ENCODE assay signal across 14 cellular contexts in genomic region chr6:17968081-17968518, GRCh38. TPM values are rescaled to one million over a fixed set of nuclear protein-coding genes. Genes with fewer than 3 reads are reported as not detected.
DNase-seq lines count a peak whose midpoint lies in the region; ATAC-seq, FAIRE-seq and TF ChIP-seq lines count a peak whose summit lies in the region.
"Had no signal": no experiment of that assay in that cellular context is flagged by ENCODE, and none has a peak within 500 bp of the region (broad histone marks: within the 10 kb centered on the region; RNA-seq: fewer than 3 reads in every experiment).

No MANE protein-coding gene starts in this region.

- no peak for TF ChIP-seq RAD21 in K562 (CRISPR knock-in tag; conservative IDR thresholded peaks at IDR 0.05 in 1 of 2, IDR thresholded peaks at IDR 0.05 in 1 of 2)

- BruUV-seq in K562 (replicated peaks; lab: Mats Ljungman, UMichigan): no TSS peak

- no peak overlapping the region for H3K4me3 Mint-ChIP-seq in HFFc6
- no peak overlapping the region for H3K4me3 Mint-ChIP-seq in naive thymus-derived CD4-positive, alpha-beta T cell

- ATAC-seq in K562 (peak; percentile 37), GM19455 (IDR thresholded peaks at IDR 0.05; ENCODE audit: unreplicated experiment) (no peak)
- ATAC-seq in naive thymus-derived CD4-positive, alpha-beta T cell: no peak

- no peaks in the 10 kb centered on the region for H3K9me1 ChIP-seq in K562 (ENCODE audit: control insufficient read depth, insufficient read depth, low read length)

- H3K4me3 ChIP-seq in AG10803 (ENCODE audit: low read length): no peak overlapping the region
- no peak overlapping the region for H3K4me3 ChIP-seq in K562
- H3K4me3 ChIP-seq in kidney (ENCODE audit: low read length in 2 of 2): no peak overlapping the region
- no peak overlapping the region for H3K4me3 ChIP-seq in naive thymus-derived CD4-positive, alpha-beta T cell (ENCODE audit: low read length)
- H3K4me3 ChIP-seq: tibial nerve had no signal

- no peak for TF ChIP-seq POLR2A in K562 (conservative IDR thresholded peaks at IDR 0.05)

- TF ChIP-seq EP300 in K562 (IDR thresholded peaks at IDR 0.05; ENCODE audit: low read length): no peak

- POLR2A ChIA-PET in K562 (lab: Yijun Ruan, JAX): interaction anchor here (0.6 to 1.7 kb wide), 11 partner anchors 9 to 280 kb away, joined by 3 to 9 read pairs (median 5); no protein-coding TSS in a partner anchor
- POLR2A ChIA-PET in naive thymus-derived CD4-positive, alpha-beta T cell (lab: Charles Lee): no interaction called here

- no peaks in the 10 kb centered on the region for H3K9me3 Mint-ChIP-seq in HFFc6
- no peaks in the 10 kb centered on the region for H3K9me3 Mint-ChIP-seq in naive thymus-derived CD4-positive, alpha-beta T cell

- H3K4me1 Mint-ChIP-seq in HFFc6 (ENCODE audit: low read depth): peaks cover 89% of the 10 kb centered on the region
- H3K4me1 Mint-ChIP-seq in naive thymus-derived CD4-positive, alpha-beta T cell: peaks cover 0 to 7% (median 0%) of the 10 kb centered on the region in 7 donors

- no peak overlapping the region for H2AFZ ChIP-seq in K562 (ENCODE audit: low read depth, low read length)
- H2AFZ ChIP-seq: parathyroid adenoma had no signal

- WGBS in K562 (ENCODE audit: insufficient coverage, low coverage, missing lambda C conversion rate): 76% methylated on average over 2 of the region's 2 CpGs

- peaks cover 98% of the 10 kb centered on the region for H3K79me2 ChIP-seq in K562 (ENCODE audit: control insufficient read depth, insufficient read depth, low read length)

- H3K9me3 ChIP-seq in K562 (replicated peaks; ENCODE audit: control insufficient read depth, insufficient read depth, low read depth, low read length) (no peaks in the 10 kb centered on the region), kidney (ENCODE audit: control insufficient read depth in 1 of 2, low read length in 2 of 2) (no peaks in the 10 kb centered on the region)
- no peaks in the 10 kb centered on the region for H3K9me3 ChIP-seq in naive thymus-derived CD4-positive, alpha-beta T cell (ENCODE audit: control insufficient read depth in 2 of 3, low read length in 3 of 3)
- H3K9me3 ChIP-seq: tibial nerve had no signal

- peak overlapping the region; percentile 77 for H3K27ac Mint-ChIP-seq in HFFc6
- H3K27ac Mint-ChIP-seq in naive thymus-derived CD4-positive, alpha-beta T cell: no peak overlapping the region

- H3K36me3 ChIP-seq in K562 (ENCODE audit: control insufficient read depth, insufficient read depth, low read length) (no peaks in the 10 kb centered on the region), kidney (ENCODE audit: control insufficient read depth in 1 of 2, insufficient read depth in 2 of 2, low read length in 2 of 2) (no peaks in the 10 kb centered on the region)
- no peaks in the 10 kb centered on the region for H3K36me3 ChIP-seq in naive thymus-derived CD4-positive, alpha-beta T cell (ENCODE audit: control insufficient read depth in 2 of 3, insufficient read depth in 3 of 3, low read length in 3 of 3)
- H3K36me3 ChIP-seq: tibial nerve had no signal

- no peaks in the 10 kb centered on the region for H3K27me3 ChIP-seq in K562 (ENCODE audit: control insufficient read depth in 2 of 2, insufficient read depth in 2 of 2, low read length in 2 of 2)
- H3K27me3 ChIP-seq in naive thymus-derived CD4-positive, alpha-beta T cell (ENCODE audit: control insufficient read depth in 2 of 2, insufficient read depth in 2 of 2, low read length in 2 of 2): no peaks in the 10 kb centered on the region
- H3K27me3 ChIP-seq: tibial nerve had no signal

- CTCF ChIA-PET in K562 (lab: Yijun Ruan, JAX; ENCODE audit: low intra/inter-chr PET ratio): no interaction called here
- CTCF ChIA-PET in naive thymus-derived CD4-positive, alpha-beta T cell (lab: Charles Lee): no interaction called here

- no peak overlapping the region; a peak in 1 of 4 replicates for H3K9ac ChIP-seq in K562 (ENCODE audit: insufficient read depth in 1 of 2, low read depth in 2 of 2, low read length in 2 of 2)
- no peak overlapping the region for H3K9ac ChIP-seq in kidney (ENCODE audit: low read length in 2 of 2)
- H3K9ac ChIP-seq: parathyroid adenoma had no signal

- in situ Hi-C loops in K562 (cut with MboI): no loop called here

- DNase-seq in AG10803 (ENCODE audit: low read depth) (peak; percentile 49), HFFc6 (peak; percentile 22), K562 (ENCODE audit: extremely low read depth in 1 of 4, low spot score in 3 of 4) (peak in 1 of 4 experiments; percentile 29), kidney (peak; percentile 24), midbrain (lab: John Stamatoyannopoulos, UW) (no peak)
- DNase-seq in naive thymus-derived CD4-positive, alpha-beta T cell: no peak
- no peak for DNase-seq in activated T-cell treated with anti-CD3 and anti-CD28 coated beads, Interleukin-2, amount 50 U/mL, for 48 hours
- DNase-seq: activated CD4-positive, alpha-beta T cell treated with anti-CD3 and anti-CD28 coated beads for 1 hour; DMS153; NCI-H1092; NCI-H345 had no signal

- H3K36me3 Mint-ChIP-seq in HFFc6 (ENCODE audit: low read depth): peaks cover 11% of the 10 kb centered on the region; the same call in 1 of the 2 replicates
- no peaks in the 10 kb centered on the region for H3K36me3 Mint-ChIP-seq in naive thymus-derived CD4-positive, alpha-beta T cell

- no peaks in the 10 kb centered on the region for H4K20me1 ChIP-seq in K562 (replicated peaks; ENCODE audit: control insufficient read depth, insufficient read depth, low read length)

- no peak for FAIRE-seq in K562 (lab: Jason Lieb, UNC)
- FAIRE-seq in kidney (lab: Jason Lieb, UNC): no peak

- peak overlapping the region; percentile 38; the same call in 1 of the 3 replicates for H3K27ac ChIP-seq in K562 (ENCODE audit: extremely low read depth, low read depth, low read length)
- no peak overlapping the region for H3K27ac ChIP-seq in kidney (ENCODE audit: low read depth in 2 of 2, low read length in 2 of 2)
- no peak overlapping the region for H3K27ac ChIP-seq in naive thymus-derived CD4-positive, alpha-beta T cell (ENCODE audit: low read depth, low read length)
- H3K27ac ChIP-seq: parathyroid adenoma, tibial nerve had no signal

- H3K4me2 ChIP-seq in K562 (ENCODE audit: insufficient read depth, low read length): peak overlapping the region; percentile 27; the same call in 1 of the 2 replicates

- intact Hi-C loops in K562 (cut with micrococcal nuclease): no loop called here
- intact Hi-C loops in kidney (cut with DNase I): no loop called here
- intact Hi-C loops in naive thymus-derived CD4-positive, alpha-beta T cell (cut with micrococcal nuclease): no loop called here

- H3K4me1 ChIP-seq in K562 (replicated peaks in 1 of 2; ENCODE audit: control insufficient read depth in 2 of 2, insufficient read depth in 2 of 2, low read length in 2 of 2) (peaks cover 37 to 59% of the 10 kb centered on the region in 2 experiments), kidney (ENCODE audit: control insufficient read depth in 1 of 2, insufficient read depth in 1 of 2, low read depth in 1 of 2, low read length in 2 of 2) (peaks cover 0 to 10% of the 10 kb centered on the region in 2 donors)
- no peaks in the 10 kb centered on the region for H3K4me1 ChIP-seq in naive thymus-derived CD4-positive, alpha-beta T cell (ENCODE audit: control insufficient read depth in 2 of 2, insufficient read depth in 2 of 2, low read length in 2 of 2)

- H3K27me3 Mint-ChIP-seq in HFFc6 (ENCODE audit: insufficient read depth): no peaks in the 10 kb centered on the region
- H3K27me3 Mint-ChIP-seq in naive thymus-derived CD4-positive, alpha-beta T cell: peaks cover 9 to 15% (median 14%) of the 10 kb centered on the region in 5 donors

- TF ChIP-seq CTCF in AG10803 (conservative IDR thresholded peaks at IDR 0.05; ENCODE audit: low read length) (no peak), HFFc6 (IDR thresholded peaks at IDR 0.05) (no peak), K562 (IDR thresholded peaks at IDR 0.05 in 2 of 3, conservative IDR thresholded peaks at IDR 0.05 in 1 of 3; ENCODE audit: insufficient read depth in 2 of 3, low read depth in 1 of 3, low read length in 3 of 3) (no peak), kidney (IDR thresholded peaks at IDR 0.05; ENCODE audit: borderline replicate concordance, extremely low read depth, insufficient read depth) (no peak)

TF ChIP-seq in K562, 482 proteins besides CTCF, POLR2A, EP300 and RAD21:
- TF ChIP-seq, protein P1, sequence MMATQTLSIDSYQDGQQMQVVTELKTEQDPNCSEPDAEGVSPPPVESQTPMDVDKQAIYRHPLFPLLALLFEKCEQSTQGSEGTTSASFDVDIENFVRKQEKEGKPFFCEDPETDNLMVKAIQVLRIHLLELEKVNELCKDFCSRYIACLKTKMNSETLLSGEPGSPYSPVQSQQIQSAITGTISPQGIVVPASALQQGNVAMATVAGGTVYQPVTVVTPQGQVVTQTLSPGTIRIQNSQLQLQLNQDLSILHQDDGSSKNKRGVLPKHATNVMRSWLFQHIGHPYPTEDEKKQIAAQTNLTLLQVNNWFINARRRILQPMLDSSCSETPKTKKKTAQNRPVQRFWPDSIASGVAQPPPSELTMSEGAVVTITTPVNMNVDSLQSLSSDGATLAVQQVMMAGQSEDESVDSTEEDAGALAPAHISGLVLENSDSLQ (IDR thresholded peaks at IDR 0.05): peak; percentile 81
- TF ChIP-seq HDAC2 (IDR thresholded peaks at IDR 0.05): no peak

RNA-seq across cellular contexts. Expression of gene KIF13A, which starts 19.3 kb away (rescaled TPM):
- 10 to 100 TPM; 63.7 to 72.8 (median 66.4) TPM for total RNA-seq in HFFc6 (2021; fragmentation: NEBNext Ultra II Directional; extraction: Animal tissue kit (Norgen Biotek cat#: 25700))
- total RNA-seq in K562 (2011; cell fraction: chromatin; rRNA removed; ENCODE audit: low replicate concordance): 104 and 140 TPM in 2 replicates
- 46.7 and 52.6 TPM in 2 replicates for total RNA-seq in K562 (2011; cell fraction: nucleolus; rRNA removed)
- total RNA-seq in K562 (2011; cell fraction: nucleoplasm; rRNA removed): 47.2 and 119 TPM in 2 replicates
- 21.0 and 30.1 TPM in 2 replicates for total RNA-seq in K562 (2014; rRNA removed)
- 37.5 and 39.3 TPM in 2 replicates for total RNA-seq in K562 (2014; rRNA removed; fragmentation: Illumina TruSeq; extraction: Trizol)
- 43.2 and 44.3 TPM in 2 replicates for total RNA-seq in K562 (2015; rRNA removed; fragmentation: Illumina TruSeq; extraction: Trizol)
- 30.1 and 33.8 TPM in 2 replicates for total RNA-seq in K562 (2021)
- polyA plus RNA-seq in K562 (2011; rRNA removed): 29.5 and 31.8 TPM in 2 replicates
- polyA plus RNA-seq in K562 (2011; cell fraction: cytosol; rRNA removed): 15.8 and 22.8 TPM in 2 replicates
- 33.0 and 34.3 TPM in 2 replicates for polyA plus RNA-seq in K562 (2011; cell fraction: nucleus; rRNA removed)
- 25.3 and 25.9 TPM in 2 replicates for polyA plus RNA-seq in K562 (2012)
- 28.2 and 29.7 TPM in 2 replicates for polyA plus RNA-seq in K562 (2014; fragmentation: Illumina TruSeq; extraction: Trizol)
- polyA plus RNA-seq in K562 (2014; fragmentation: Nextera tagmentation; extraction: Ambion mirVana): 1 to 10 TPM; 3.6 to 4.3 TPM
- 22.5 and 22.6 TPM in 2 replicates for polyA plus RNA-seq in K562 (2014; rRNA removed)
- polyA minus RNA-seq in K562 (2011; rRNA and poly(A)+ RNA removed): 58.2 and 66.9 TPM in 2 replicates
- 27.8 and 31.0 TPM in 2 replicates for polyA minus RNA-seq in K562 (2011; cell fraction: cytosol; rRNA and poly(A)+ RNA removed)
- 52.9 and 92.3 TPM in 2 replicates for polyA minus RNA-seq in K562 (2011; cell fraction: nucleus; rRNA and poly(A)+ RNA removed)
- total RNA-seq in kidney: 35.9 TPM
- polyA plus RNA-seq in kidney (ENCODE audit: insufficient read depth, low read depth, low replicate concordance): 12.6 TPM
- total RNA-seq in naive thymus-derived CD4-positive, alpha-beta T cell: 10 to 100 TPM in 1 of 5 experiments, 1 to 10 TPM in 1, under 1 TPM in 3; 0.05 to 21.0 (median 0.97) TPM
- not detected for polyA plus RNA-seq in naive thymus-derived CD4-positive, alpha-beta T cell

Comparison
In these comparisons a context has a peak if more than half of its experiments do, and no peak if none do; other contexts are left out.
1. DNase-seq: peak in AG10803 (single experiment), HFFc6 (single experiment) and kidney (single experiment); none in midbrain (single experiment), naive thymus-derived CD4-positive, alpha-beta T cell (0 of 9) and activated T-cell treated with anti-CD3 and anti-CD28 coated beads, Interleukin-2, amount 50 U/mL, for 48 hours (0 of 2).